Comparison of ENCODE assay signal across 1 cellular context in the genomic region with DNA sequence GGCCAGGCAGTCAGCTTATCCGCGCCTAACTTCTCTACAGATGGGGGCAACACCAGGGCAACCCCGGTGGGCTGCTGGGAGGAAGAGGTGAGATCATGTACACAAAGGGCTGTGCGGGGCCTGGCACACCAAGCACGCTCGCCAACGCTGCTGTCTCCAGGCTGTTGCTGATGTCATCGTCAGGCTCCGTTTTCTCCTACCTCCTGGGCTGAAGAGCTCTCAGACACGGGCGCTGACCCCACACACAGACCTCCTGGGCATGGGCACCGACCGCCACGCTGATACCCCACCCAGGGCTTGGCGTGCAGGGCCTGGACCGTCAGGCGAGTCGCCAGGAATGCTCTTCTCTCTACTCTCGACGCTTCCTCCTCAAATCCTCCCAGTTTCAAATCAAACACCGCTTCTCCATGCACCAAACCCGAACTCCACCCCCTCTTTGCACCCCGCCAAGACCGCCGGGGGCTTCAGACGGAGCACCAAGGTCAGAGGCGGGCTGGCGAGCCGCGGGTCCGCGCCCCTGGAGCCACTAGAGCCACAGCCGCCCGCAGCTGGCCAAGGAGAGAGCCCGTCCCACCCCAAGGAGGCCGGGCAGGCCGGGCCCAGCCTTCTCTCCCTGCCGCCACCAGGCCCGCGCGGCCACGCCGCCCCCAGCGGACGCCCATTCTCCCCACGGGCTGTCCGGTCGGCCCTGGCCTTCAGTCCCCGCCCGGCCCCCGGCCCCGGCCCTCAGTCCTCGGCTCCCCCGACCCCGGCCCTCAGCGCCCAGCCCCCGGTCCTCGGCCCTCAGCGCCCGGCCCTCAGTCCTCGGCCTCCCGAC.
TF ChIP-seq lines count a peak whose summit lies in the region.

No MANE protein-coding gene starts in this region.

TF ChIP-seq in HCT116, 20 proteins besides CTCF, POLR2A, EP300 and RAD21:
- TF ChIP-seq SIN3A (IDR thresholded peaks at IDR 0.05; ENCODE audit: low read depth) (no peak), CBX3 (IDR thresholded peaks at IDR 0.05; ENCODE audit: low read depth) (no peak), CEBPB (IDR thresholded peaks at IDR 0.05; ENCODE audit: low read depth) (no peak), EZH2phosphoT487 (IDR thresholded peaks at IDR 0.05; ENCODE audit: borderline replicate concordance) (no peak), FOSL1 (IDR thresholded peaks at IDR 0.05; ENCODE audit: low read depth) (no peak), TCF7L2 (IDR thresholded peaks at IDR 0.05; ENCODE audit: borderline replicate concordance, extremely low read depth, insufficient read depth, insufficient read length) (no peak), SRF (IDR thresholded peaks at IDR 0.05; ENCODE audit: low read depth) (no peak), JUND (IDR thresholded peaks at IDR 0.05) (no peak), EZH2 (IDR thresholded peaks at IDR 0.05) (no peak), ELF1 (IDR thresholded peaks at IDR 0.05; ENCODE audit: borderline replicate concordance, low read depth) (no peak), EGR1 (IDR thresholded peaks at IDR 0.05; ENCODE audit: low read depth) (no peak), YY1 (IDR thresholded peaks at IDR 0.05; ENCODE audit: extremely low read depth, insufficient replicate concordance, low read depth, low read length) (no peak), SP1 (IDR thresholded peaks at IDR 0.05; ENCODE audit: low read depth) (no peak), POLR2AphosphoS5 (IDR thresholded peaks at IDR 0.05; ENCODE audit: low read depth, low read length) (no peak), ZFX (IDR thresholded peaks at IDR 0.05) (no peak)
- TF ChIP-seq, protein P1, sequence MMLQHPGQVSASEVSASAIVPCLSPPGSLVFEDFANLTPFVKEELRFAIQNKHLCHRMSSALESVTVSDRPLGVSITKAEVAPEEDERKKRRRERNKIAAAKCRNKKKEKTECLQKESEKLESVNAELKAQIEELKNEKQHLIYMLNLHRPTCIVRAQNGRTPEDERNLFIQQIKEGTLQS (IDR thresholded peaks at IDR 0.05): no peak
- TF ChIP-seq, protein P2, sequence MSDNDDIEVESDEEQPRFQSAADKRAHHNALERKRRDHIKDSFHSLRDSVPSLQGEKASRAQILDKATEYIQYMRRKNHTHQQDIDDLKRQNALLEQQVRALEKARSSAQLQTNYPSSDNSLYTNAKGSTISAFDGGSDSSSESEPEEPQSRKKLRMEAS (IDR thresholded peaks at IDR 0.05): no peak
- TF ChIP-seq, protein P3, sequence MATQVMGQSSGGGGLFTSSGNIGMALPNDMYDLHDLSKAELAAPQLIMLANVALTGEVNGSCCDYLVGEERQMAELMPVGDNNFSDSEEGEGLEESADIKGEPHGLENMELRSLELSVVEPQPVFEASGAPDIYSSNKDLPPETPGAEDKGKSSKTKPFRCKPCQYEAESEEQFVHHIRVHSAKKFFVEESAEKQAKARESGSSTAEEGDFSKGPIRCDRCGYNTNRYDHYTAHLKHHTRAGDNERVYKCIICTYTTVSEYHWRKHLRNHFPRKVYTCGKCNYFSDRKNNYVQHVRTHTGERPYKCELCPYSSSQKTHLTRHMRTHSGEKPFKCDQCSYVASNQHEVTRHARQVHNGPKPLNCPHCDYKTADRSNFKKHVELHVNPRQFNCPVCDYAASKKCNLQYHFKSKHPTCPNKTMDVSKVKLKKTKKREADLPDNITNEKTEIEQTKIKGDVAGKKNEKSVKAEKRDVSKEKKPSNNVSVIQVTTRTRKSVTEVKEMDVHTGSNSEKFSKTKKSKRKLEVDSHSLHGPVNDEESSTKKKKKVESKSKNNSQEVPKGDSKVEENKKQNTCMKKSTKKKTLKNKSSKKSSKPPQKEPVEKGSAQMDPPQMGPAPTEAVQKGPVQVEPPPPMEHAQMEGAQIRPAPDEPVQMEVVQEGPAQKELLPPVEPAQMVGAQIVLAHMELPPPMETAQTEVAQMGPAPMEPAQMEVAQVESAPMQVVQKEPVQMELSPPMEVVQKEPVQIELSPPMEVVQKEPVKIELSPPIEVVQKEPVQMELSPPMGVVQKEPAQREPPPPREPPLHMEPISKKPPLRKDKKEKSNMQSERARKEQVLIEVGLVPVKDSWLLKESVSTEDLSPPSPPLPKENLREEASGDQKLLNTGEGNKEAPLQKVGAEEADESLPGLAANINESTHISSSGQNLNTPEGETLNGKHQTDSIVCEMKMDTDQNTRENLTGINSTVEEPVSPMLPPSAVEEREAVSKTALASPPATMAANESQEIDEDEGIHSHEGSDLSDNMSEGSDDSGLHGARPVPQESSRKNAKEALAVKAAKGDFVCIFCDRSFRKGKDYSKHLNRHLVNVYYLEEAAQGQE (IDR thresholded peaks at IDR 0.05; ENCODE audit: low read depth): no peak
TF ChIP-seq in HCT116: peak in this region for 0.
